ENCODE assay signal across 34 cellular contexts in the genomic region with DNA sequence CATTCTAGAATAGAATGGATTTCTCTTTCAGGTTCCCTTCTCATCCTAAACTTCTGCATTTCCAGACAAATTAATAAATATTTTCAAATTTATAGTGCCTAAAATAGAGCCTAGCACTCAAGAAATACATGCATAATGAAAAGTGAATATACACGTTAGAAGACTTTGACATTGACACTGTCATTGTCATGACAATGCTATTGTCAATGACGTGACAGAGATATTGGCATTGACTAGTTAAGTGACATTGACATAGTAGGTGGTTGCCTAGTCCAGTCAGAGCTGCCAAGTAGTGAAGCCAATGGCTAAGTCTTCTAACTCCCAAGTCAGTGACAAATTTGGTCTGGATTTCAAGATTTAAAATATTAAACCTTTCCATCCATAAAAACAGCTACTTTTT.
"Had no signal": no experiment of that assay in that cellular context is flagged by ENCODE, and none has a peak within 500 bp of the region (broad histone marks: within the 10 kb centered on the region; RNA-seq: fewer than 3 reads in every experiment).

No MANE protein-coding gene starts in this region.

- H3K36me3 ChIP-seq: MG63 had no signal

- H3K4me2 ChIP-seq: KMS-11 had no signal

- DNase-seq: Karpas-422, Kasumi-1, MG63, MM.1S, MV-4-11, NCI-H1048, NCI-H1092, NCI-H1092 treated with DMSO at 0.1 percent for 48 hours, NCI-H1105, NCI-H1105 treated with DMSO at 0.1 percent for 48 hours, NCI-H1417, NCI-H1417 treated with DMSO at 0.1 percent for 48 hours, NCI-H1436, NCI-H1436 treated with DMSO at 0.1 percent for 48 hours, NCI-H146, NCI-H1694, NCI-H1694 treated with DMSO at 0.1 percent for 48 hours, NCI-H187, NCI-H187 treated with DMSO at 0.1 percent for 48 hours, NCI-H1930, NCI-H2029, NCI-H2029 treated with DMSO at 0.1 percent for 48 hours, NCI-H2081, NCI-H2081 treated with DMSO at 0.1 percent for 48 hours, NCI-H2107, NCI-H2171, NCI-H2171 treated with DMSO at 0.1 percent for 48 hours, NCI-H2227 treated with DMSO at 0.1 percent for 48 hours, NCI-H226, NCI-H345, NCI-H446, NCI-H446 treated with DMSO at 0.1 percent for 48 hours, NCI-H510A had no signal

- H3K27me3 ChIP-seq: MG63 had no signal

- H3K9ac ChIP-seq: KMS-11 had no signal

- H3K9me3 ChIP-seq: MG63 had no signal

- H3K4me3 ChIP-seq: MG63 had no signal

- H3K27ac ChIP-seq: KMS-11 had no signal
